ENCODE assay signal across 28 cellular contexts in genomic region chr9:109948453-109948852, GRCh38.
"Had no signal": no experiment of that assay in that cellular context is flagged by ENCODE, and none has a peak within 500 bp of the region (broad histone marks: within the 10 kb centered on the region; RNA-seq: fewer than 3 reads in every experiment).

No MANE protein-coding gene starts in this region.

- H3K4me2 ChIP-seq: neural progenitor cell, smooth muscle cell had no signal

- H3K4me1 ChIP-seq: neural progenitor cell, parathyroid adenoma, psoas muscle, spleen, suprapubic skin, testis, tibial artery, transverse colon, upper lobe of right lung, uterus had no signal

- H3K79me2 ChIP-seq: parathyroid adenoma had no signal

- ATAC-seq: natural killer cell; psoas muscle; right cardiac atrium; sciatic nerve; stimulated activated memory B cell treated with anti-CD40 and anti-IgM and Interleukin-4, amounts not matched to agents 10 μg/mL and 1 μg/mL and 100 μg/mL, for 72 hours; stimulated activated naive CD8-positive, alpha-beta T cell treated with anti-CD3 and anti-CD28 coated beads, Interleukin-15, amount 100 ng/mL, for 72 hours; stimulated activated naive CD8-positive, alpha-beta T cell treated with anti-CD3 and anti-CD28 coated beads, Interleukin-15, Interleukin-2, amounts not matched to agents 100 U/mL and 50 U/mL, for 24 hours; upper lobe of right lung had no signal

- H3K27me3 ChIP-seq: neural progenitor cell, ovary, spleen, suprapubic skin, testis, tibial artery, upper lobe of right lung, uterus had no signal

- H3K36me3 ChIP-seq: neural progenitor cell, ovary, spleen, suprapubic skin, transverse colon, upper lobe of right lung, uterus had no signal

- DNase-seq: natural killer cell; occipital lobe; ovary; posterior cingulate gyrus; psoas muscle; right cardiac atrium; spleen; stimulated activated CD4-positive, alpha-beta T cell treated with anti-CD3 and anti-CD28 coated beads, Interleukin-12 subunit alpha, Interleukin-12 subunit beta, amount 100 ng/mL, for 4 hours; stimulated activated CD4-positive, alpha-beta T cell treated with anti-CD3 and anti-CD28 coated beads, Interleukin-1b, Interleukin-23, amount 100 ng/mL, for 48 hours; stimulated activated CD4-positive, alpha-beta T cell treated with anti-CD3 and anti-CD28 coated beads, Interleukin-4, amount 100 ng/mL, for 1 hour; stimulated activated CD4-positive, alpha-beta T cell treated with anti-CD3 and anti-CD28 coated beads, Interleukin-4, amount 100 ng/mL, for 4 hours; stimulated activated CD8-positive, alpha-beta memory T cell treated with anti-CD3 and anti-CD28 coated beads, Interleukin-4, amount 100 ng/mL, for 48 hours; stimulated activated naive CD4-positive, alpha-beta T cell; stimulated activated naive CD8-positive, alpha-beta T cell treated with anti-CD3 and anti-CD28 coated beads, Interleukin-15, amount 100 ng/mL, for 72 hours; stimulated activated naive CD8-positive, alpha-beta T cell treated with anti-CD3 and anti-CD28 coated beads, Interleukin-15, Interleukin-2, amounts not matched to agents 100 U/mL and 50 U/mL, for 24 hours; substantia nigra; testis; tibial artery; transverse colon; upper lobe of right lung; uterus had no signal

- H2AFZ ChIP-seq: neural progenitor cell, parathyroid adenoma had no signal

- H3K4me3 ChIP-seq: neural progenitor cell, ovary, psoas muscle, skin epidermis, smooth muscle cell, spleen, suprapubic skin, testis, tibial artery, transverse colon, upper lobe of right lung, uterus had no signal

- H3K9me3 ChIP-seq: ovary, psoas muscle, spleen, suprapubic skin, testis, tibial artery, transverse colon, upper lobe of right lung, uterus had no signal

- H3K27ac ChIP-seq: neural progenitor cell, ovary, parathyroid adenoma, psoas muscle, skin epidermis, spleen, suprapubic skin, testis, tibial artery, transverse colon, upper lobe of right lung, uterus had no signal
